9 cellular contexts compared by ENCODE assay signal in genomic region chr3:62607287-62608029, GRCh38.
DNase-seq lines count a peak whose midpoint lies in the region; ATAC-seq and TF ChIP-seq lines count a peak whose summit lies in the region.
"Had no signal": no experiment of that assay in that cellular context is flagged by ENCODE, and none has a peak within 500 bp of the region (broad histone marks: within the 10 kb centered on the region; RNA-seq: fewer than 3 reads in every experiment).

No MANE protein-coding gene starts in this region.

- no peaks in the 10 kb centered on the region for H3K9me2 ChIP-seq in HCT116 (ENCODE audit: insufficient read depth)

- POLR2A ChIA-PET in HCT116 (lab: Charles Lee): no interaction called here

- intact Hi-C loops in HCT116 (cut with micrococcal nuclease): no loop called here
- intact Hi-C loops in stomach (cut with DNase I; ENCODE audit: low total_unique reads): no loop called here

- TF ChIP-seq EP300 in stomach (IDR thresholded peaks at IDR 0.05): no peak

- DNase-seq in HCT116 (ENCODE audit: low read depth, low spot score): no peak
- peak; percentile 99 for DNase-seq in RPMI7951 (ENCODE audit: low read depth)
- peak; percentile 93 for DNase-seq in fibroblast of pulmonary artery (ENCODE audit: low read depth)
- peak; percentile 59 for DNase-seq in stomach
- DNase-seq in NCI-H2081 treated with DMSO at 0.1 percent for 48 hours (lab: John Stamatoyannopoulos, UW): no peak
- no peak for DNase-seq in UCSD-AML1 (lab: John Stamatoyannopoulos, UW; ENCODE audit: unreplicated experiment)
- DNase-seq: endodermal cell had no signal

- H4K20me1 ChIP-seq in HCT116 (ENCODE audit: insufficient read depth): no peaks in the 10 kb centered on the region

- 0 out of 2 replicates have a peak, but pooled peaks cover 9% of the 10 kb centered on the region for H3K27me3 ChIP-seq in HCT116 (ENCODE audit: insufficient read depth, low read length)
- no peaks in the 10 kb centered on the region for H3K27me3 ChIP-seq in stomach

- H3K9me3 ChIP-seq in HCT116 (ENCODE audit: control insufficient read depth in 1 of 2, insufficient read depth in 1 of 2, low read depth in 1 of 2, low read length in 2 of 2) (no peaks in the 10 kb centered on the region), stomach (no peaks in the 10 kb centered on the region)

- H3K36me3 ChIP-seq in HCT116 (ENCODE audit: control insufficient read depth in 1 of 2, insufficient read depth in 2 of 2, low read length in 2 of 2) (no peaks in the 10 kb centered on the region), stomach (no peaks in the 10 kb centered on the region)

- TF ChIP-seq RAD21 in HCT116 (IDR thresholded peaks at IDR 0.05; ENCODE audit: low read depth): no peak

- ATAC-seq in HCT116: peak; percentile 74
- no peak for ATAC-seq in GM18870 (IDR thresholded peaks at IDR 0.05; ENCODE audit: unreplicated experiment)
- ATAC-seq in HG02884 (IDR thresholded peaks at IDR 0.05; ENCODE audit: unreplicated experiment): no peak

- H3K4me3 ChIP-seq in HCT116 (replicated peaks in 1 of 2; ENCODE audit: low read depth in 1 of 2, low read length in 2 of 2) (no peak overlapping the region), fibroblast of pulmonary artery (replicated peaks; ENCODE audit: low read depth, low read length) (no peak overlapping the region), stomach (no peak overlapping the region)

- no peak for TF ChIP-seq POLR2A in HCT116 (IDR thresholded peaks at IDR 0.05; ENCODE audit: borderline replicate concordance, extremely low read depth, insufficient read depth, insufficient read length)
- TF ChIP-seq POLR2A in stomach (IDR thresholded peaks at IDR 0.05): no peak

- H2AFZ ChIP-seq in HCT116 (ENCODE audit: low read depth, low read length, poor library complexity, severe bottlenecking): no peak overlapping the region

- RAD21 ChIA-PET in HCT116 (lab: Charles Lee; ENCODE audit: low non-redundant PET in 1 of 2, low total read pairs in 2 of 2, uncharacterized antibody in 2 of 2, unreplicated experiment in 2 of 2): no interaction called here

- H3K27ac ChIP-seq in HCT116 (ENCODE audit: low read depth, low read length) (no peak overlapping the region), stomach (no peak overlapping the region)

- no TSS peak for BruUV-seq in HCT116 (replicated peaks; lab: Mats Ljungman, UMichigan)

- CTCF ChIA-PET in HCT116 (lab: Charles Lee): no interaction called here

- no peaks in the 10 kb centered on the region for H3K79me2 ChIP-seq in HCT116 (ENCODE audit: insufficient read depth, low read length)

- H3K4me2 ChIP-seq in HCT116 (ENCODE audit: low read length): peak overlapping the region; percentile 53

- no peak overlapping the region for H3K9ac ChIP-seq in HCT116 (ENCODE audit: low read length)

- TF ChIP-seq CTCF in HCT116 (IDR thresholded peaks at IDR 0.05 in 2 of 3, conservative IDR thresholded peaks at IDR 0.05 in 1 of 3; ENCODE audit: borderline replicate concordance in 1 of 3, insufficient read depth in 1 of 3, low read depth in 2 of 3, low read length in 2 of 3) (no peak), fibroblast of pulmonary artery (IDR thresholded peaks at IDR 0.05; ENCODE audit: low read length, missing control alignments) (no peak), stomach (IDR thresholded peaks at IDR 0.05) (no peak)

- H3K4me1 ChIP-seq in HCT116 (ENCODE audit: control insufficient read depth in 1 of 2, insufficient read depth in 2 of 2, low read length in 2 of 2) (peaks cover 6 to 40% of the 10 kb centered on the region in 2 experiments), stomach (peaks cover 0 to 3% (median 0%) of the 10 kb centered on the region in 4 donors)

- WGBS in stomach, 5 donors: 51 to 75% (median 67%) methylated on average over 7 to 10 of the region's 10 CpGs

TF ChIP-seq in HCT116, 20 proteins besides CTCF, POLR2A, EP300 and RAD21:
- TF ChIP-seq, protein P1, sequence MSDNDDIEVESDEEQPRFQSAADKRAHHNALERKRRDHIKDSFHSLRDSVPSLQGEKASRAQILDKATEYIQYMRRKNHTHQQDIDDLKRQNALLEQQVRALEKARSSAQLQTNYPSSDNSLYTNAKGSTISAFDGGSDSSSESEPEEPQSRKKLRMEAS (IDR thresholded peaks at IDR 0.05): 0 out of 2 replicates have a peak, but pooled peaks have one; percentile 33
- TF ChIP-seq, protein P2, sequence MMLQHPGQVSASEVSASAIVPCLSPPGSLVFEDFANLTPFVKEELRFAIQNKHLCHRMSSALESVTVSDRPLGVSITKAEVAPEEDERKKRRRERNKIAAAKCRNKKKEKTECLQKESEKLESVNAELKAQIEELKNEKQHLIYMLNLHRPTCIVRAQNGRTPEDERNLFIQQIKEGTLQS (IDR thresholded peaks at IDR 0.05): no peak
- TF ChIP-seq REST (IDR thresholded peaks at IDR 0.05; ENCODE audit: low read depth) (no peak), TCF7L2 (IDR thresholded peaks at IDR 0.05; ENCODE audit: borderline replicate concordance, extremely low read depth, insufficient read depth, insufficient read length) (peak; percentile 48), ZNF274 (IDR thresholded peaks at IDR 0.05; ENCODE audit: low read depth, low read length) (no peak), EGR1 (IDR thresholded peaks at IDR 0.05; ENCODE audit: low read depth) (no peak), EZH2 (IDR thresholded peaks at IDR 0.05) (no peak)

Comparison
In these comparisons a context has a peak if more than half of its experiments do, and no peak if none do; other contexts are left out.
1. DNase-seq: peak in RPMI7951 (single experiment), fibroblast of pulmonary artery (single experiment) and stomach (single experiment); none in HCT116 (single experiment), NCI-H2081 treated with DMSO at 0.1 percent for 48 hours (single experiment) and UCSD-AML1 (single experiment).